ENCODE assay signal across 1 cellular context in the genomic region with DNA sequence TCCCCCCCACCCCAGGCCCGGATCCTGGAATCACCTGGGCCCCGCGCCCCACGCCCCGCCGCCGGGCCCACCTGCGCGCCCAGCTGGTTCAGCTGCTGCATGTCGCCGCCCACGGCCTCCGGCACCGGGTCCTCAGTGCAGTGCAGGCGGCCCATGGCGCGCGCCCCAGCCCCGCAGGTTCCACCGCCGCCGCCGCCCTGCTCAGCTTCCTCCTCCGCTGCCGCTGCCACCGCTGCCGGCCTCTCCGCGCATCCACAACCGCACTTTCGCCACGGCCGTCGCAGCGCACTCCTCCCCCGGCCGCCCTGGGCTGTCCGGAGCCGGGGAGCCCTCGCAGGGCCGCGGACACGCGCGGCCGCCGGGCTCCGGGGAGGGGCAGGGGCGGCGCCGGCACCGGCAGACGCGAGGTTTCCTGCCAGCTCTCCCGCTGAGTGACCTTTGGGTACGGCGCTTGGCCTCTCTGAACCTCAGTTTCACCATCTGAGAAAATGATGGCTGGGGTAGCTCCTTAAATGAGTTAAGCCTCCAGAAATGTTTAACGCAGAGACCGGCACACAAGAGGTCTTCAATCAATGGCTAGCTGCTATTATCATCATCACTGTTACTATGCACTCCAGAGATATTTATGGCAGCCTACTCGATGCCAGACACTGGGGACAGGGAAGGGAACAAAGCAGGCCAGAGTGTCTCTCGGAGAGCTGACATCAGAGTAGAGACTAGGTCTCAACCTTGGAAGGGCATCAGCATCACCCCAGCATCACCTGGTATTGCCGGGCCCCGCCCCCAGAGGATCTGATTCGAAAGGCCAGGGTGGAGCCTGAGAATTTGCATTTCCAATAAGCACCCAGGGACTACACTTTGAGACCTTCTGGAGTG.
A peak's percentile ranks its signal among the peaks of the same experiment; 100 is the strongest.
TF ChIP-seq lines count a peak whose summit lies in the region.

A gene (minus strand): TSS at position 231 of the 876 bp plus-strand sequence. CDS start 76 bp downstream, at position 155.

TF ChIP-seq in K562, 482 proteins besides CTCF, POLR2A, EP300 and RAD21 (continued from another document and continues in another):
- no peak for TF ChIP-seq NR2F6 (CRISPR knock-in tag; IDR thresholded peaks at IDR 0.05)
- TF ChIP-seq, protein P1, sequence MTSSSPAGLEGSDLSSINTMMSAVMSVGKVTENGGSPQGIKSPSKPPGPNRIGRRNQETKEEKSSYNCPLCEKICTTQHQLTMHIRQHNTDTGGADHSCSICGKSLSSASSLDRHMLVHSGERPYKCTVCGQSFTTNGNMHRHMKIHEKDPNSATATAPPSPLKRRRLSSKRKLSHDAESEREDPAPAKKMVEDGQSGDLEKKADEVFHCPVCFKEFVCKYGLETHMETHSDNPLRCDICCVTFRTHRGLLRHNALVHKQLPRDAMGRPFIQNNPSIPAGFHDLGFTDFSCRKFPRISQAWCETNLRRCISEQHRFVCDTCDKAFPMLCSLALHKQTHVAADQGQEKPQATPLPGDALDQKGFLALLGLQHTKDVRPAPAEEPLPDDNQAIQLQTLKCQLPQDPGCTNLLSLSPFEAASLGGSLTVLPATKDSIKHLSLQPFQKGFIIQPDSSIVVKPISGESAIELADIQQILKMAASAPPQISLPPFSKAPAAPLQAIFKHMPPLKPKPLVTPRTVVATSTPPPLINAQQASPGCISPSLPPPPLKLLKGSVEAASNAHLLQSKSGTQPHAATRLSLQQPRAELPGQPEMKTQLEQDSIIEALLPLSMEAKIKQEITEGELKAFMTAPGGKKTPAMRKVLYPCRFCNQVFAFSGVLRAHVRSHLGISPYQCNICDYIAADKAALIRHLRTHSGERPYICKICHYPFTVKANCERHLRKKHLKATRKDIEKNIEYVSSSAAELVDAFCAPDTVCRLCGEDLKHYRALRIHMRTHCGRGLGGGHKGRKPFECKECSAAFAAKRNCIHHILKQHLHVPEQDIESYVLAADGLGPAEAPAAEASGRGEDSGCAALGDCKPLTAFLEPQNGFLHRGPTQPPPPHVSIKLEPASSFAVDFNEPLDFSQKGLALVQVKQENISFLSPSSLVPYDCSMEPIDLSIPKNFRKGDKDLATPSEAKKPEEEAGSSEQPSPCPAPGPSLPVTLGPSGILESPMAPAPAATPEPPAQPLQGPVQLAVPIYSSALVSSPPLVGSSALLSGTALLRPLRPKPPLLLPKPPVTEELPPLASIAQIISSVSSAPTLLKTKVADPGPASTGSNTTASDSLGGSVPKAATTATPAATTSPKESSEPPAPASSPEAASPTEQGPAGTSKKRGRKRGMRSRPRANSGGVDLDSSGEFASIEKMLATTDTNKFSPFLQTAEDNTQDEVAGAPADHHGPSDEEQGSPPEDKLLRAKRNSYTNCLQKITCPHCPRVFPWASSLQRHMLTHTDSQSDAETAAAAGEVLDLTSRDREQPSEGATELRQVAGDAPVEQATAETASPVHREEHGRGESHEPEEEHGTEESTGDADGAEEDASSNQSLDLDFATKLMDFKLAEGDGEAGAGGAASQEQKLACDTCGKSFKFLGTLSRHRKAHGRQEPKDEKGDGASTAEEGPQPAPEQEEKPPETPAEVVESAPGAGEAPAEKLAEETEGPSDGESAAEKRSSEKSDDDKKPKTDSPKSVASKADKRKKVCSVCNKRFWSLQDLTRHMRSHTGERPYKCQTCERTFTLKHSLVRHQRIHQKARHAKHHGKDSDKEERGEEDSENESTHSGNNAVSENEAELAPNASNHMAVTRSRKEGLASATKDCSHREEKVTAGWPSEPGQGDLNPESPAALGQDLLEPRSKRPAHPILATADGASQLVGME (CRISPR knock-in tag; IDR thresholded peaks at IDR 0.05) = 0 out of 2 replicates have a peak, but pooled peaks have one; percentile 10
- peak; percentile 85 for TF ChIP-seq RB1 (IDR thresholded peaks at IDR 0.05; ENCODE audit: low read depth)
- TF ChIP-seq, protein P2, sequence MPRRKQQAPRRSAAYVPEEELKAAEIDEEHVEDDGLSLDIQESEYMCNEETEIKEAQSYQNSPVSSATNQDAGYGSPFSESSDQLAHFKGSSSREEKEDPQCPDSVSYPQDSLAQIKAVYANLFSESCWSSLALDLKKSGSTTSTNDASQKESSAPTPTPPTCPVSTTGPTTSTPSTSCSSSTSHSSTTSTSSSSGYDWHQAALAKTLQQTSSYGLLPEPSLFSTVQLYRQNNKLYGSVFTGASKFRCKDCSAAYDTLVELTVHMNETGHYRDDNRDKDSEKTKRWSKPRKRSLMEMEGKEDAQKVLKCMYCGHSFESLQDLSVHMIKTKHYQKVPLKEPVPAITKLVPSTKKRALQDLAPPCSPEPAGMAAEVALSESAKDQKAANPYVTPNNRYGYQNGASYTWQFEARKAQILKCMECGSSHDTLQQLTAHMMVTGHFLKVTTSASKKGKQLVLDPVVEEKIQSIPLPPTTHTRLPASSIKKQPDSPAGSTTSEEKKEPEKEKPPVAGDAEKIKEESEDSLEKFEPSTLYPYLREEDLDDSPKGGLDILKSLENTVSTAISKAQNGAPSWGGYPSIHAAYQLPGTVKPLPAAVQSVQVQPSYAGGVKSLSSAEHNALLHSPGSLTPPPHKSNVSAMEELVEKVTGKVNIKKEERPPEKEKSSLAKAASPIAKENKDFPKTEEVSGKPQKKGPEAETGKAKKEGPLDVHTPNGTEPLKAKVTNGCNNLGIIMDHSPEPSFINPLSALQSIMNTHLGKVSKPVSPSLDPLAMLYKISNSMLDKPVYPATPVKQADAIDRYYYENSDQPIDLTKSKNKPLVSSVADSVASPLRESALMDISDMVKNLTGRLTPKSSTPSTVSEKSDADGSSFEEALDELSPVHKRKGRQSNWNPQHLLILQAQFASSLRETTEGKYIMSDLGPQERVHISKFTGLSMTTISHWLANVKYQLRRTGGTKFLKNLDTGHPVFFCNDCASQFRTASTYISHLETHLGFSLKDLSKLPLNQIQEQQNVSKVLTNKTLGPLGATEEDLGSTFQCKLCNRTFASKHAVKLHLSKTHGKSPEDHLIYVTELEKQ (CRISPR knock-in tag; IDR thresholded peaks at IDR 0.05) = no peak
- TF ChIP-seq HIVEP1 (CRISPR knock-in tag; IDR thresholded peaks at IDR 0.05) = no peak
- TF ChIP-seq TRIM24 (IDR thresholded peaks at IDR 0.05) = no peak
- TF ChIP-seq EHMT2 (IDR thresholded peaks at IDR 0.05) = no peak
- no peak for TF ChIP-seq MXI1 (IDR thresholded peaks at IDR 0.05; ENCODE audit: low read depth, low read length)
- peak; percentile 48 for TF ChIP-seq KDM5B (IDR thresholded peaks at IDR 0.05; ENCODE audit: insufficient replicate concordance, low read depth, low read length)
- 0 out of 2 replicates have a peak, but pooled peaks have one; percentile 42 for TF ChIP-seq GTF2E2 (tag; IDR thresholded peaks at IDR 0.05)
- peak; percentile 57 for TF ChIP-seq TAF1 (IDR thresholded peaks at IDR 0.05; ENCODE audit: control insufficient read depth, extremely low read depth, insufficient read depth, low read length, severe bottlenecking)
- TF ChIP-seq BRD4 (IDR thresholded peaks at IDR 0.05) = 0 out of 2 replicates have a peak, but pooled peaks have one; percentile 44
- TF ChIP-seq, protein P3, sequence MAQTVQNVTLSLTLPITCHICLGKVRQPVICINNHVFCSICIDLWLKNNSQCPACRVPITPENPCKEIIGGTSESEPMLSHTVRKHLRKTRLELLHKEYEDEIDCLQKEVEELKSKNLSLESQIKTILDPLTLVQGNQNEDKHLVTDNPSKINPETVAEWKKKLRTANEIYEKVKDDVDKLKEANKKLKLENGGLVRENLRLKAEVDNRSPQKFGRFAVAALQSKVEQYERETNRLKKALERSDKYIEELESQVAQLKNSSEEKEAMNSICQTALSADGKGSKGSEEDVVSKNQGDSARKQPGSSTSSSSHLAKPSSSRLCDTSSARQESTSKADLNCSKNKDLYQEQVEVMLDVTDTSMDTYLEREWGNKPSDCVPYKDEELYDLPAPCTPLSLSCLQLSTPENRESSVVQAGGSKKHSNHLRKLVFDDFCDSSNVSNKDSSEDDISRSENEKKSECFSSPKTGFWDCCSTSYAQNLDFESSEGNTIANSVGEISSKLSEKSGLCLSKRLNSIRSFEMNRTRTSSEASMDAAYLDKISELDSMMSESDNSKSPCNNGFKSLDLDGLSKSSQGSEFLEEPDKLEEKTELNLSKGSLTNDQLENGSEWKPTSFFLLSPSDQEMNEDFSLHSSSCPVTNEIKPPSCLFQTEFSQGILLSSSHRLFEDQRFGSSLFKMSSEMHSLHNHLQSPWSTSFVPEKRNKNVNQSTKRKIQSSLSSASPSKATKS (CRISPR knock-in tag; IDR thresholded peaks at IDR 0.05) = no peak
- peak; percentile 44; the same call in 1 of the 2 replicates for TF ChIP-seq CREM (IDR thresholded peaks at IDR 0.05; ENCODE audit: low read depth)
- TF ChIP-seq TAF9B (IDR thresholded peaks at IDR 0.05; ENCODE audit: partially characterized antibody) = no peak
- no peak for TF ChIP-seq CBFA2T2 (conservative IDR thresholded peaks at IDR 0.05)
- peak; percentile 82 for TF ChIP-seq ZFP36 (IDR thresholded peaks at IDR 0.05; ENCODE audit: low read depth, low read length, partially characterized antibody)
- TF ChIP-seq, protein P4, sequence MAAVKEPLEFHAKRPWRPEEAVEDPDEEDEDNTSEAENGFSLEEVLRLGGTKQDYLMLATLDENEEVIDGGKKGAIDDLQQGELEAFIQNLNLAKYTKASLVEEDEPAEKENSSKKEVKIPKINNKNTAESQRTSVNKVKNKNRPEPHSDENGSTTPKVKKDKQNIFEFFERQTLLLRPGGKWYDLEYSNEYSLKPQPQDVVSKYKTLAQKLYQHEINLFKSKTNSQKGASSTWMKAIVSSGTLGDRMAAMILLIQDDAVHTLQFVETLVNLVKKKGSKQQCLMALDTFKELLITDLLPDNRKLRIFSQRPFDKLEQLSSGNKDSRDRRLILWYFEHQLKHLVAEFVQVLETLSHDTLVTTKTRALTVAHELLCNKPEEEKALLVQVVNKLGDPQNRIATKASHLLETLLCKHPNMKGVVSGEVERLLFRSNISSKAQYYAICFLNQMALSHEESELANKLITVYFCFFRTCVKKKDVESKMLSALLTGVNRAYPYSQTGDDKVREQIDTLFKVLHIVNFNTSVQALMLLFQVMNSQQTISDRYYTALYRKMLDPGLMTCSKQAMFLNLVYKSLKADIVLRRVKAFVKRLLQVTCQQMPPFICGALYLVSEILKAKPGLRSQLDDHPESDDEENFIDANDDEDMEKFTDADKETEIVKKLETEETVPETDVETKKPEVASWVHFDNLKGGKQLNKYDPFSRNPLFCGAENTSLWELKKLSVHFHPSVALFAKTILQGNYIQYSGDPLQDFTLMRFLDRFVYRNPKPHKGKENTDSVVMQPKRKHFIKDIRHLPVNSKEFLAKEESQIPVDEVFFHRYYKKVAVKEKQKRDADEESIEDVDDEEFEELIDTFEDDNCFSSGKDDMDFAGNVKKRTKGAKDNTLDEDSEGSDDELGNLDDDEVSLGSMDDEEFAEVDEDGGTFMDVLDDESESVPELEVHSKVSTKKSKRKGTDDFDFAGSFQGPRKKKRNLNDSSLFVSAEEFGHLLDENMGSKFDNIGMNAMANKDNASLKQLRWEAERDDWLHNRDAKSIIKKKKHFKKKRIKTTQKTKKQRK (IDR thresholded peaks at IDR 0.05; ENCODE audit: borderline replicate concordance, low read depth, low read length) = no peak
- TF ChIP-seq NR4A1 (CRISPR knock-in tag; IDR thresholded peaks at IDR 0.05) = no peak
- TF ChIP-seq NR4A1 (tag; IDR thresholded peaks at IDR 0.05) = peak; percentile 68; the same call in 1 of the 2 replicates
- no peak for TF ChIP-seq SRSF7 (optimal IDR thresholded peaks at IDR 0.05; ENCODE audit: low read depth, low read length)
- TF ChIP-seq MAZ (CRISPR knock-in tag; conservative IDR thresholded peaks at IDR 0.05 in 1 of 2, IDR thresholded peaks at IDR 0.05 in 1 of 2) = peak; percentile 45 to 84; a peak in 3 of 4 replicates
- no peak for TF ChIP-seq SMARCA5 (IDR thresholded peaks at IDR 0.05)
- no peak for TF ChIP-seq ZNF408 (CRISPR knock-in tag; IDR thresholded peaks at IDR 0.05; ENCODE audit: low read depth)
- peak; percentile 84 for TF ChIP-seq RBBP5 (IDR thresholded peaks at IDR 0.05; ENCODE audit: borderline replicate concordance, insufficient read depth, low read length, poor library complexity, severe bottlenecking)
- no peak for TF ChIP-seq FUS (optimal IDR thresholded peaks at IDR 0.05; ENCODE audit: low read depth, low read length)
- TF ChIP-seq, protein P5, sequence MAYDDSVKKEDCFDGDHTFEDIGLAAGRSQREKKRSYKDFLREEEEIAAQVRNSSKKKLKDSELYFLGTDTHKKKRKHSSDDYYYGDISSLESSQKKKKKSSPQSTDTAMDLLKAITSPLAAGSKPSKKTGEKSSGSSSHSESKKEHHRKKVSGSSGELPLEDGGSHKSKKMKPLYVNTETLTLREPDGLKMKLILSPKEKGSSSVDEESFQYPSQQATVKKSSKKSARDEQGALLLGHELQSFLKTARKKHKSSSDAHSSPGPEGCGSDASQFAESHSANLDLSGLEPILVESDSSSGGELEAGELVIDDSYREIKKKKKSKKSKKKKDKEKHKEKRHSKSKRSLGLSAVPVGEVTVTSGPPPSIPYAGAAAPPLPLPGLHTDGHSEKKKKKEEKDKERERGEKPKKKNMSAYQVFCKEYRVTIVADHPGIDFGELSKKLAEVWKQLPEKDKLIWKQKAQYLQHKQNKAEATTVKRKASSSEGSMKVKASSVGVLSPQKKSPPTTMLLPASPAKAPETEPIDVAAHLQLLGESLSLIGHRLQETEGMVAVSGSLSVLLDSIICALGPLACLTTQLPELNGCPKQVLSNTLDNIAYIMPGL (CRISPR knock-in tag; IDR thresholded peaks at IDR 0.05) = no peak
- TF ChIP-seq NONO (IDR thresholded peaks at IDR 0.05; ENCODE audit: low read depth in 2 of 2, low read length in 1 of 2) = peak; percentile 36 to 85; a peak in 2 of 4 replicates
- no peak for TF ChIP-seq SMARCC2 (IDR thresholded peaks at IDR 0.05; ENCODE audit: low read depth)
- TF ChIP-seq, protein P6, sequence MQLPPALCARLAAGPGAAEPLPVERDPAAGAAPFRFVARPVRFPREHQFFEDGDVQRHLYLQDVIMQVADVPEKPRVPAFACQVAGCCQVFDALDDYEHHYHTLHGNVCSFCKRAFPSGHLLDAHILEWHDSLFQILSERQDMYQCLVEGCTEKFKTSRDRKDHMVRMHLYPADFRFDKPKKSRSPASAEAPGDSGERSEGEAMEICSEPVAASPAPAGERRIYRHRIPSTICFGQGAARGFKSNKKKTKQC (CRISPR knock-in tag; IDR thresholded peaks at IDR 0.05) = peak; percentile 42; the same call in 1 of the 2 replicates
- TF ChIP-seq CC2D1A (IDR thresholded peaks at IDR 0.05) = no peak
- TF ChIP-seq, protein P7, sequence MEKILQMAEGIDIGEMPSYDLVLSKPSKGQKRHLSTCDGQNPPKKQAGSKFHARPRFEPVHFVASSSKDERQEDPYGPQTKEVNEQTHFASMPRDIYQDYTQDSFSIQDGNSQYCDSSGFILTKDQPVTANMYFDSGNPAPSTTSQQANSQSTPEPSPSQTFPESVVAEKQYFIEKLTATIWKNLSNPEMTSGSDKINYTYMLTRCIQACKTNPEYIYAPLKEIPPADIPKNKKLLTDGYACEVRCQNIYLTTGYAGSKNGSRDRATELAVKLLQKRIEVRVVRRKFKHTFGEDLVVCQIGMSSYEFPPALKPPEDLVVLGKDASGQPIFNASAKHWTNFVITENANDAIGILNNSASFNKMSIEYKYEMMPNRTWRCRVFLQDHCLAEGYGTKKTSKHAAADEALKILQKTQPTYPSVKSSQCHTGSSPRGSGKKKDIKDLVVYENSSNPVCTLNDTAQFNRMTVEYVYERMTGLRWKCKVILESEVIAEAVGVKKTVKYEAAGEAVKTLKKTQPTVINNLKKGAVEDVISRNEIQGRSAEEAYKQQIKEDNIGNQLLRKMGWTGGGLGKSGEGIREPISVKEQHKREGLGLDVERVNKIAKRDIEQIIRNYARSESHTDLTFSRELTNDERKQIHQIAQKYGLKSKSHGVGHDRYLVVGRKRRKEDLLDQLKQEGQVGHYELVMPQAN (IDR thresholded peaks at IDR 0.05; ENCODE audit: borderline replicate concordance) = no peak
- TF ChIP-seq ZBTB8A (IDR thresholded peaks at IDR 0.05; ENCODE audit: partially characterized antibody) = no peak
- peak; percentile 79 for TF ChIP-seq CTBP1 (IDR thresholded peaks at IDR 0.05; ENCODE audit: borderline replicate concordance)
- TF ChIP-seq GATA2 (CRISPR knock-in tag; IDR thresholded peaks at IDR 0.05) = no peak
- peak; percentile 59 for TF ChIP-seq HNRNPLL (IDR thresholded peaks at IDR 0.05; ENCODE audit: low read depth, low read length, poor library complexity, severe bottlenecking)
- TF ChIP-seq HCFC1 (IDR thresholded peaks at IDR 0.05; ENCODE audit: low read depth, low read length) = peak; percentile 51; the same call in 1 of the 2 replicates
